Comparison of ENCODE assay signal across 21 cellular contexts in genomic region chr2:23327897-23328296, GRCh38. TPM values are rescaled to one million over a fixed set of nuclear protein-coding genes. Genes with fewer than 3 reads are reported as not detected.
DNase-seq lines count a peak whose midpoint lies in the region; ATAC-seq and TF ChIP-seq lines count a peak whose summit lies in the region.
"Had no signal": no experiment of that assay in that cellular context is flagged by ENCODE, and none has a peak within 500 bp of the region (broad histone marks: within the 10 kb centered on the region; RNA-seq: fewer than 3 reads in every experiment).

No MANE protein-coding gene starts in this region.

- no peak overlapping the region for H2AFZ ChIP-seq in DND-41 (ENCODE audit: low read depth, low read length)
- H2AFZ ChIP-seq: PC-9 had no signal

- no peaks in the 10 kb centered on the region for H3K36me3 ChIP-seq in DND-41 (ENCODE audit: insufficient read depth, low read length)
- H3K36me3 ChIP-seq in endodermal cell (ENCODE audit: control insufficient read depth, insufficient read depth, low read length): no peaks in the 10 kb centered on the region
- H3K36me3 ChIP-seq: BLaER1 had no signal

- H3K4me3 ChIP-seq in DND-41 (ENCODE audit: low read depth in 1 of 2, low read length in 2 of 2): no peak overlapping the region
- H3K4me3 ChIP-seq in endodermal cell (ENCODE audit: low read length): no peak overlapping the region
- H3K4me3 ChIP-seq: BLaER1, PC-9 had no signal

- 56 to 83% methylated on average over 1 to 3 of the region's 3 CpGs for WGBS in endodermal cell (ENCODE audit: insufficient coverage in 1 of 2, insufficient read length in 1 of 2), 2 experiments

- no peak overlapping the region for H3K4me2 ChIP-seq in DND-41 (ENCODE audit: insufficient read depth, low read length)
- H3K4me2 ChIP-seq: BLaER1, KMS-11, PC-9 had no signal

- 0 out of 2 replicates have a peak, but pooled peaks cover 2% of the 10 kb centered on the region for H4K20me1 ChIP-seq in DND-41 (ENCODE audit: insufficient read depth, low read length)
- H4K20me1 ChIP-seq: BLaER1 had no signal

- H3K4me3 Mint-ChIP-seq in endodermal cell: no peak overlapping the region
- H3K4me3 Mint-ChIP-seq: CD4-positive, alpha-beta memory T cell; H9; T-helper 1 cell treated with Interleukin-12 subunit alpha and Interleukin-12 subunit beta and Interleukin-4 antibody, amounts not matched to agents 30 μg/mL and 1 μg/mL, for 36 hours had no signal

- H3K4me1 Mint-ChIP-seq in endodermal cell: peaks cover 8% of the 10 kb centered on the region
- H3K4me1 Mint-ChIP-seq: CD4-positive, alpha-beta memory T cell had no signal

- H3K9me3 ChIP-seq in DND-41 (ENCODE audit: insufficient read depth, low read length, severe bottlenecking) (no peaks in the 10 kb centered on the region), endodermal cell (ENCODE audit: control insufficient read depth, low read length) (no peaks in the 10 kb centered on the region)
- H3K9me3 ChIP-seq: BLaER1 had no signal

- H3K27me3 Mint-ChIP-seq in endodermal cell (ENCODE audit: insufficient read depth): peaks cover 11% of the 10 kb centered on the region

- no peaks in the 10 kb centered on the region for H3K36me3 Mint-ChIP-seq in endodermal cell (ENCODE audit: low read depth)
- H3K36me3 Mint-ChIP-seq: CD4-positive, alpha-beta memory T cell had no signal

- H3K27ac ChIP-seq in DND-41 (ENCODE audit: low read length) (no peak overlapping the region), endodermal cell (ENCODE audit: low read depth, low read length) (no peak overlapping the region)
- H3K27ac ChIP-seq: BLaER1, HL-60, KMS-11, PC-9, RWPE1 had no signal

- H3K9ac ChIP-seq in DND-41 (ENCODE audit: low read depth, low read length): no peak overlapping the region
- H3K9ac ChIP-seq in endodermal cell (ENCODE audit: extremely low read depth, low read length, poor library complexity, severe bottlenecking): no peak overlapping the region
- H3K9ac ChIP-seq: BLaER1, KMS-11 had no signal

- H3K79me2 ChIP-seq in DND-41 (ENCODE audit: insufficient read depth, low read length): no peaks in the 10 kb centered on the region

- ATAC-seq in DND-41 (ENCODE audit: insufficient read depth, low read depth) (peak; percentile 24; the same call in 1 of the 3 replicates), HG03469 (IDR thresholded peaks at IDR 0.05; ENCODE audit: unreplicated experiment) (no peak), GM18873 (IDR thresholded peaks at IDR 0.05; ENCODE audit: low FRiP score, unreplicated experiment) (no peak)

- H3K9me3 Mint-ChIP-seq in endodermal cell: no peaks in the 10 kb centered on the region
- H3K9me3 Mint-ChIP-seq: CD4-positive, alpha-beta memory T cell; H9; T-helper 1 cell treated with Interleukin-12 subunit alpha and Interleukin-12 subunit beta and Interleukin-4 antibody, amounts not matched to agents 30 μg/mL and 1 μg/mL, for 36 hours had no signal

- TF ChIP-seq CTCF in DND-41 (IDR thresholded peaks at IDR 0.05; ENCODE audit: borderline replicate concordance, extremely low read depth, low read length, poor library complexity, severe bottlenecking) (no peak), endodermal cell (conservative IDR thresholded peaks at IDR 0.05) (no peak)

- no peaks in the 10 kb centered on the region for H3K4me1 ChIP-seq in DND-41 (ENCODE audit: insufficient read depth, low read length)
- no peaks in the 10 kb centered on the region for H3K4me1 ChIP-seq in endodermal cell (ENCODE audit: control insufficient read depth, insufficient read depth, low read length)
- H3K4me1 ChIP-seq: BLaER1 had no signal

- no peaks in the 10 kb centered on the region for H3K27me3 ChIP-seq in DND-41 (ENCODE audit: insufficient read depth, low read length, poor library complexity)
- H3K27me3 ChIP-seq in endodermal cell (ENCODE audit: control insufficient read depth, insufficient read depth, low read length, poor library complexity, severe bottlenecking): peaks cover 10% of the 10 kb centered on the region
- H3K27me3 ChIP-seq: BLaER1 had no signal

- H3K27ac Mint-ChIP-seq in endodermal cell: no peak overlapping the region
- H3K27ac Mint-ChIP-seq: CD4-positive, alpha-beta memory T cell; H9; T-helper 1 cell treated with Interleukin-12 subunit alpha and Interleukin-12 subunit beta and Interleukin-4 antibody, amounts not matched to agents 30 μg/mL and 1 μg/mL, for 36 hours had no signal

- DNase-seq in NCI-H146 (lab: John Stamatoyannopoulos, UW) (peak; percentile 39), NCI-H146 treated with DMSO at 0.1 percent for 48 hours (lab: John Stamatoyannopoulos, UW; ENCODE audit: unreplicated experiment) (no peak), DND-41 (no peak), NCI-H345 (lab: John Stamatoyannopoulos, UW) (peak; percentile 37), endodermal cell (peak; percentile 26), NCI-H1436 (lab: John Stamatoyannopoulos, UW) (no peak)
- DNase-seq: CD4-positive, alpha-beta memory T cell; GDM1; H9; NCI-H1930; NCI-H446; NCI-H82; PC-9; SIG-M5 had no signal

RNA-seq across cellular contexts. Expression of gene KLHL29, which starts 57.1 kb away (rescaled TPM):
- total RNA-seq in endodermal cell: 1 to 10 TPM; 1.0 to 2.4 TPM
- 5.7 TPM for polyA plus RNA-seq in endodermal cell (2013, experiment 1 of 2)
- 4.6 TPM for polyA plus RNA-seq in endodermal cell (2013, experiment 2 of 2)

Comparison
In these comparisons a context has a peak if more than half of its experiments do, and no peak if none do; other contexts are left out.
1. DNase-seq: peak in NCI-H146 (single experiment), NCI-H345 (single experiment) and endodermal cell (single experiment); none in NCI-H146 treated with DMSO at 0.1 percent for 48 hours (single experiment), DND-41 (single experiment) and NCI-H1436 (single experiment).